25 cellular contexts compared by ENCODE assay signal in genomic region chr9:97072285-97072770, GRCh38. TPM values are rescaled to one million over a fixed set of nuclear protein-coding genes. Genes with fewer than 3 reads are reported as not detected.
DNase-seq lines count a peak whose midpoint lies in the region; ATAC-seq, FAIRE-seq and TF ChIP-seq lines count a peak whose summit lies in the region.
"Had no signal": no experiment of that assay in that cellular context is flagged by ENCODE, and none has a peak within 500 bp of the region (broad histone marks: within the 10 kb centered on the region; RNA-seq: fewer than 3 reads in every experiment).

No MANE protein-coding gene starts in this region.

- no peak overlapping the region for H3K4me3 ChIP-seq in HepG2 (replicated peaks in 1 of 3; ENCODE audit: insufficient read depth in 1 of 3, low read depth in 2 of 3, low read length in 3 of 3)
- no peak overlapping the region for H3K4me3 ChIP-seq in right lobe of liver
- no peak overlapping the region for H3K4me3 ChIP-seq in hepatocyte
- H3K4me3 ChIP-seq: GM23338, SJSA1 had no signal

- H2AFZ ChIP-seq in HepG2 (ENCODE audit: low read length), result no peak overlapping the region
- H2AFZ ChIP-seq in hepatocyte, result no peak overlapping the region
- H2AFZ ChIP-seq: GM23338 had no signal

- H3K4me1 ChIP-seq in HepG2 (ENCODE audit: insufficient read depth, low read length) (peaks cover 34% of the 10 kb centered on the region), right lobe of liver (no peaks in the 10 kb centered on the region), hepatocyte (ENCODE audit: insufficient read depth) (peaks cover 14% of the 10 kb centered on the region)
- H3K4me1 ChIP-seq: SJSA1 had no signal

- no peaks in the 10 kb centered on the region for H4K20me1 ChIP-seq in HepG2 (ENCODE audit: insufficient read depth, low read length)
- no peaks in the 10 kb centered on the region for H4K20me1 ChIP-seq in hepatocyte (ENCODE audit: insufficient read depth, poor library complexity, severe bottlenecking)

- intact Hi-C loops in HepG2 (cut with micrococcal nuclease; ENCODE audit: unreplicated experiment), result no loop called here
- intact Hi-C loops in right lobe of liver (cut with DNase I), result no loop called here

- TF ChIP-seq POLR2A in HepG2 (IDR thresholded peaks at IDR 0.05; ENCODE audit: insufficient read depth in 1 of 2, low read depth in 2 of 2, low read length in 2 of 2) (no peak), right lobe of liver (IDR thresholded peaks at IDR 0.05) (no peak)

- FAIRE-seq in HepG2 (lab: Jason Lieb, UNC), result no peak
- FAIRE-seq: RCC 7860 had no signal

- H3K4me1 Mint-ChIP-seq in WTC11 (peaks cover 42% of the 10 kb centered on the region), osteocyte (ENCODE audit: unreplicated experiment) (no peaks in the 10 kb centered on the region)
- H3K4me1 Mint-ChIP-seq in activated naive CD8-positive, alpha-beta T cell treated with anti-CD3 and anti-CD28 coated beads, Interleukin-2, amount 50 U/mL, for 24 hours, result no peaks in the 10 kb centered on the region

- in situ Hi-C loops in HepG2 (cut with HindIII; ENCODE audit: extremely low pct_ligation_motif_present, low pct_unique_long_range_greater_than_20kb), result no loop called here

- no peaks in the 10 kb centered on the region for H3K9me3 Mint-ChIP-seq in WTC11
- H3K9me3 Mint-ChIP-seq in osteocyte (ENCODE audit: unreplicated experiment), result no peaks in the 10 kb centered on the region
- H3K9me3 Mint-ChIP-seq in activated naive CD8-positive, alpha-beta T cell treated with anti-CD3 and anti-CD28 coated beads, Interleukin-2, amount 50 U/mL, for 24 hours, result no peaks in the 10 kb centered on the region
- H3K9me3 Mint-ChIP-seq: CD8-positive, alpha-beta T cell; GM23338 had no signal

- TF ChIP-seq CTCF in HepG2 (CRISPR knock-in tag; IDR thresholded peaks at IDR 0.05), result no peak
- TF ChIP-seq CTCF in right lobe of liver (IDR thresholded peaks at IDR 0.05), result no peak
- no peak for TF ChIP-seq CTCF in WTC11 (IDR thresholded peaks at IDR 0.05)
- TF ChIP-seq CTCF in hepatocyte (IDR thresholded peaks at IDR 0.05; ENCODE audit: poor library complexity), result no peak
- no peak for TF ChIP-seq CTCF in osteocyte (IDR thresholded peaks at IDR 0.05)

- CTCF ChIA-PET in HepG2 (lab: Yijun Ruan, JAX; ENCODE audit: low intra/inter-chr PET ratio, low total read pairs), result no interaction called here
- CTCF ChIA-PET in WTC11 (lab: Charles Lee), result no interaction called here

- peak; percentile 44; the same call in 1 of the 3 replicates for ATAC-seq in HepG2
- no peak for ATAC-seq in right lobe of liver
- no peak for ATAC-seq in WTC11
- no peak for ATAC-seq in activated naive CD8-positive, alpha-beta T cell treated with anti-CD3 and anti-CD28 coated beads, Interleukin-2, amount 50 U/mL, for 24 hours
- ATAC-seq: CD8-positive, alpha-beta T cell; GM23338; HCT116; Right ventricle myocardium inferior had no signal

- H3K27ac ChIP-seq in HepG2 (ENCODE audit: extremely low read length, insufficient read depth, low read length) (no peak overlapping the region), right lobe of liver (no peak overlapping the region), hepatocyte (peak overlapping the region; percentile 35)
- H3K27ac ChIP-seq: SJSA1 had no signal

- H3K9me3 ChIP-seq in HepG2 (ENCODE audit: low read length) (no peaks in the 10 kb centered on the region), right lobe of liver (no peaks in the 10 kb centered on the region), hepatocyte (ENCODE audit: low read depth) (no peaks in the 10 kb centered on the region)
- H3K9me3 ChIP-seq: SJSA1 had no signal

- no peak for TF ChIP-seq RAD21 in HepG2 (CRISPR knock-in tag; IDR thresholded peaks at IDR 0.05)

- H3K27me3 Mint-ChIP-seq in WTC11 (ENCODE audit: low read depth) (no peaks in the 10 kb centered on the region; the same call in 1 of the 2 replicates), osteocyte (ENCODE audit: unreplicated experiment) (peaks cover 30% of the 10 kb centered on the region)
- peaks cover 36% of the 10 kb centered on the region for H3K27me3 Mint-ChIP-seq in activated naive CD8-positive, alpha-beta T cell treated with anti-CD3 and anti-CD28 coated beads, Interleukin-2, amount 50 U/mL, for 24 hours

- no peaks in the 10 kb centered on the region for H3K36me3 Mint-ChIP-seq in WTC11
- H3K36me3 Mint-ChIP-seq in osteocyte (ENCODE audit: unreplicated experiment), result no peaks in the 10 kb centered on the region
- no peaks in the 10 kb centered on the region for H3K36me3 Mint-ChIP-seq in activated naive CD8-positive, alpha-beta T cell treated with anti-CD3 and anti-CD28 coated beads, Interleukin-2, amount 50 U/mL, for 24 hours (ENCODE audit: low read depth)
- H3K36me3 Mint-ChIP-seq: CD8-positive, alpha-beta T cell had no signal

- H3K27me3 ChIP-seq in HepG2 (ENCODE audit: control insufficient read depth in 1 of 2, insufficient read depth in 2 of 2, low read length in 2 of 2), result peaks cover 0 to 6% of the 10 kb centered on the region in 2 experiments; a peak in 2 of 5 replicates
- H3K27me3 ChIP-seq in right lobe of liver, result peaks cover 0 to 1% of the 10 kb centered on the region in 2 donors
- no peaks in the 10 kb centered on the region for H3K27me3 ChIP-seq in hepatocyte
- H3K27me3 ChIP-seq: SJSA1 had no signal

- H3K79me2 ChIP-seq in HepG2 (ENCODE audit: insufficient read depth, low read length), result no peaks in the 10 kb centered on the region
- no peaks in the 10 kb centered on the region for H3K79me2 ChIP-seq in hepatocyte

- H3K9me2 ChIP-seq in hepatocyte (replicated peaks; ENCODE audit: insufficient read depth), result no peaks in the 10 kb centered on the region

- POLR2A ChIA-PET in HepG2 (lab: Yijun Ruan, JAX), result no interaction called here
- POLR2A ChIA-PET in WTC11 (lab: Charles Lee), result no interaction called here

- H3K9ac ChIP-seq in HepG2 (ENCODE audit: insufficient read depth, low read depth, low read length), result no peak overlapping the region

- peak overlapping the region; percentile 3; the same call in 1 of the 2 replicates for H3K27ac Mint-ChIP-seq in WTC11
- H3K27ac Mint-ChIP-seq in osteocyte (ENCODE audit: unreplicated experiment), result no peak overlapping the region
- no peak overlapping the region for H3K27ac Mint-ChIP-seq in activated naive CD8-positive, alpha-beta T cell treated with anti-CD3 and anti-CD28 coated beads, Interleukin-2, amount 50 U/mL, for 24 hours
- H3K27ac Mint-ChIP-seq: CD8-positive, alpha-beta T cell had no signal

- no peak overlapping the region for H3K4me3 Mint-ChIP-seq in WTC11
- no peak overlapping the region for H3K4me3 Mint-ChIP-seq in osteocyte (ENCODE audit: unreplicated experiment)
- no peak overlapping the region for H3K4me3 Mint-ChIP-seq in activated naive CD8-positive, alpha-beta T cell treated with anti-CD3 and anti-CD28 coated beads, Interleukin-2, amount 50 U/mL, for 24 hours
- H3K4me3 Mint-ChIP-seq: CD8-positive, alpha-beta T cell; GM23338 had no signal

- no TSS peak for BruUV-seq in HepG2 (replicated peaks; lab: Mats Ljungman, UMichigan)

- TF ChIP-seq EP300 in HepG2 (IDR thresholded peaks at IDR 0.05; ENCODE audit: low read depth in 2 of 2, low read length in 2 of 2) (no peak), HepG2 (CRISPR knock-in tag; IDR thresholded peaks at IDR 0.05; ENCODE audit: borderline replicate concordance) (no peak)

- WGBS in HepG2 (ENCODE audit: low lambda C conversion rate), result 0% methylated on average over 3 of the region's 6 CpGs
- 33% methylated on average over 4 of the region's 6 CpGs for WGBS in right lobe of liver (ENCODE audit: insufficient coverage, low coverage, low lambda C conversion rate, missing lambda C conversion rate)
- 28% methylated on average over 6 of the region's 6 CpGs for WGBS in hepatocyte (ENCODE audit: low lambda C conversion rate, missing lambda C conversion rate)

- DNase-seq in HepG2 (ENCODE audit: low spot score), result no peak
- no peak for DNase-seq in right lobe of liver
- DNase-seq in WTC11 (ENCODE audit: low spot score), result no peak
- peak; percentile 44 for DNase-seq in hepatocyte (ENCODE audit: low spot score)
- no peak for DNase-seq in osteocyte (ENCODE audit: extremely low spot score, unreplicated experiment)
- DNase-seq in NCI-H1694 treated with DMSO at 0.1 percent for 48 hours (lab: John Stamatoyannopoulos, UW), result no peak
- DNase-seq in activated naive CD8-positive, alpha-beta T cell treated with anti-CD3 and anti-CD28 coated beads, Interleukin-2, amount 50 U/mL, for 24 hours, result no peak
- DNase-seq: 8988T; AML-193; C1 segment of cervical spinal cord; CD8-positive, alpha-beta T cell; EL; GF-D8; KG1; NCI-H1092 treated with DMSO at 0.1 percent for 48 hours; NCI-H146; NCI-H2029 treated with DMSO at 0.1 percent for 48 hours; NCI-H345; NCI-H524 treated with DMSO at 0.1 percent for 48 hours; NCI-H82 had no signal

- H3K36me3 ChIP-seq in HepG2 (replicated peaks in 1 of 2; ENCODE audit: control insufficient read depth in 1 of 2, insufficient read depth in 2 of 2, low read length in 2 of 2) (no peaks in the 10 kb centered on the region), right lobe of liver (no peaks in the 10 kb centered on the region), hepatocyte (replicated peaks; ENCODE audit: insufficient read depth, low read depth) (no peaks in the 10 kb centered on the region)
- H3K36me3 ChIP-seq: SJSA1 had no signal

- H3K4me2 ChIP-seq in HepG2 (ENCODE audit: low read depth, low read length) (no peak overlapping the region; the same call in 1 of the 2 replicates), hepatocyte (peak overlapping the region; percentile 40)
- H3K4me2 ChIP-seq: GM23338 had no signal

RNA-seq across cellular contexts. Expression of gene CTSV, which starts 33.4 kb away (rescaled TPM):
- 6.0 and 12.6 TPM in 2 replicates for total RNA-seq in HepG2 (2016; rRNA removed; fragmentation: Illumina TruSeq; extraction: Trizol)
- 0.40 and 0.53 TPM in 2 replicates for total RNA-seq in HepG2 (2016; cell fraction: cytosol; rRNA removed; fragmentation: Illumina TruSeq; extraction: Trizol; ENCODE audit: low read depth)
- 6.6 and 11.8 TPM in 2 replicates for total RNA-seq in HepG2 (2016; cell fraction: insoluble cytoplasmic fraction; rRNA removed; fragmentation: Illumina TruSeq; extraction: Trizol)
- 0.93 TPM in 2 replicates for total RNA-seq in HepG2 (2016; cell fraction: membrane; rRNA removed; fragmentation: Illumina TruSeq; extraction: Trizol)
- total RNA-seq in HepG2 (2016; cell fraction: nucleus; rRNA removed; fragmentation: Illumina TruSeq; extraction: Trizol), result 8.5 and 12.1 TPM in 2 replicates
- 8.4 and 10.6 TPM in 2 replicates for polyA plus RNA-seq in HepG2 (2011; rRNA removed)
- 8.2 and 8.3 TPM in 2 replicates for polyA plus RNA-seq in HepG2 (2011; cell fraction: cytosol; rRNA removed)
- polyA plus RNA-seq in HepG2 (2011; cell fraction: nucleus; rRNA removed), result 2.3 and 2.5 TPM in 2 replicates
- 5.7 and 9.4 TPM in 2 replicates for polyA plus RNA-seq in HepG2 (2012)
- 0.69 and 0.97 TPM in 2 replicates for polyA plus RNA-seq in HepG2 (2016; cell fraction: cytosol; fragmentation: Illumina TruSeq; extraction: Trizol; ENCODE audit: low read depth)
- polyA plus RNA-seq in HepG2 (2016; cell fraction: insoluble cytoplasmic fraction; fragmentation: Illumina TruSeq; extraction: Trizol; ENCODE audit: low read depth), result 6.0 and 6.1 TPM in 2 replicates
- 0.70 and 1.0 TPM in 2 replicates for polyA plus RNA-seq in HepG2 (2016; cell fraction: membrane; fragmentation: Illumina TruSeq; extraction: Trizol; ENCODE audit: low read depth)
- polyA plus RNA-seq in HepG2 (2016; cell fraction: nucleus; fragmentation: Illumina TruSeq; extraction: Trizol; ENCODE audit: insufficient read depth, low read depth), result 15.3 and 18.0 TPM in 2 replicates
- polyA minus RNA-seq in HepG2 (2011; rRNA and poly(A)+ RNA removed; ENCODE audit: low replicate concordance), result 0.56 and 3.1 TPM in 2 replicates
- polyA minus RNA-seq in HepG2 (2011; cell fraction: cytosol; rRNA and poly(A)+ RNA removed), result 1.2 and 2.9 TPM in 2 replicates
- 1.2 and 1.4 TPM in 2 replicates for polyA minus RNA-seq in HepG2 (2011; cell fraction: nucleus; rRNA and poly(A)+ RNA removed)
- under 1 TPM in 2 of 6 experiments, not detected in 4; 0.12 to 0.43 TPM for total RNA-seq in right lobe of liver
- total RNA-seq in WTC11 (2021), result 61.3 to 68.4 TPM (median 64.5 TPM) in 3 replicates
- total RNA-seq in hepatocyte, result 106 and 107 TPM in 2 replicates
- polyA plus RNA-seq in hepatocyte, result 98.8 and 102 TPM in 2 replicates
- total RNA-seq in osteocyte, result 0.18 and 0.21 TPM in 2 replicates
- total RNA-seq: Right ventricle myocardium inferior had no signal
